Comparison of ENCODE assay signal across 18 cellular contexts in the genomic region with DNA sequence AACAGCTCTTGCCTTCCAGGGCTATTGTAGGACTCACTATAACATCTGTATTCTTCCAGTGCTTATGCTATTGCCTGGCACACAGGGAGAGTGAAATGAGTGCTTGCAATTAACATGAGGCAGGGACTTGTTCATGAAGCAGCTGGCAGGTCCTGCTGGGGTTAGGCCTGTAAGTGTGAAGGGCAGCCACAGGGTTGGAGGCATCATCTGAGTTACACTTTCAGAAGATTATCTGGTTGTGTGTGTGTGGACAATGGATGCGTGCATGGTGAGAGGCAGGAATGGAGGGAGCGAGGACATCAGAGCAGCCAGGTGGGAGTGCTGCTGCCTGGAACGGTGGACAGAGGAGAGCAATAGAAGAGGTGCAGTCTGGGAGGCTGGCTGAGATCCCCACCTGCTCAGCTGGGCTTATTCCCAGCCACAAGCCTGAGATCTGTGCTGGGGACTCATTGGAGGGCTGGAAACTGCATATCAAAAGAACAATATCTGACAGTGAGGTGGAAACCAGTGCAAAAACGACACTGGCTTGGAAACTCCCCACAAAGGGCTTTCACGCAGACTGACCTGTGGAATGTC. TPM values are rescaled to one million over a fixed set of nuclear protein-coding genes. Genes with fewer than 3 reads are reported as not detected.
"Had no signal": no experiment of that assay in that cellular context is flagged by ENCODE, and none has a peak within 500 bp of the region (broad histone marks: within the 10 kb centered on the region; RNA-seq: fewer than 3 reads in every experiment).

No MANE protein-coding gene starts in this region.

- DNase-seq: activated CD8-positive, alpha-beta memory T cell treated with anti-CD3 and anti-CD28 coated beads, Interleukin-2, amount 50 U/mL, for 4 hours; activated T-cell treated with anti-CD3 and anti-CD28 coated beads, Interleukin-2, amount 50 U/mL, for 48 hours; amygdala; effector CD4-positive, alpha-beta T cell; erythroblast; foreskin keratinocyte; nephron progenitor cell; stimulated activated CD4-positive, alpha-beta T cell treated with anti-CD3 and anti-CD28 coated beads, Interleukin-15, amount 100 ng/mL, for 24 hours; T-helper 1 cell; upper lobe of left lung had no signal

- ATAC-seq: foreskin keratinocyte; right lobe of liver; stimulated activated memory B cell treated with anti-CD40 and anti-IgM and Interleukin-4, amounts not matched to agents 10 μg/mL and 1 μg/mL and 100 μg/mL, for 72 hours had no signal

RNA-seq across cellular contexts. Expression of a gene that starts 17.9 kb away (rescaled TPM):
- total RNA-seq: glomerular endothelial cell, right lobe of liver, thoracic aorta had no signal
- polyA plus RNA-seq: smooth muscle cell had no signal

RNA-seq across cellular contexts. Expression of a gene that starts 18.0 kb away (rescaled TPM):
- total RNA-seq: cerebellum, foreskin keratinocyte, glomerular endothelial cell, liver, right lobe of liver, smooth muscle cell, thoracic aorta, upper lobe of left lung had no signal
- polyA plus RNA-seq: foreskin keratinocyte, liver, smooth muscle cell had no signal

RNA-seq across cellular contexts. Expression of a gene that starts 43.9 kb away (rescaled TPM):
- total RNA-seq: cerebellum, foreskin keratinocyte, glomerular endothelial cell, hepatocyte, smooth muscle cell, thoracic aorta, upper lobe of left lung had no signal
- polyA plus RNA-seq: foreskin keratinocyte, smooth muscle cell had no signal
